In genomic region chr12:124369055-124369900, GRCh38 we compare ENCODE assay signal across 1 cellular context.
A peak's percentile ranks its signal among the peaks of the same experiment; 100 is the strongest.
TF ChIP-seq lines count a peak whose summit lies in the region.

No MANE protein-coding gene starts in this region.

TF ChIP-seq in HepG2, 621 proteins besides CTCF, POLR2A, EP300 and RAD21 (continued from another document and continues in another):
- no peak for TF ChIP-seq MLLT10 (CRISPR knock-in tag; IDR thresholded peaks at IDR 0.05)
- no peak for TF ChIP-seq ZNF225 (CRISPR knock-in tag; IDR thresholded peaks at IDR 0.05)
- no peak for TF ChIP-seq RBM39 (IDR thresholded peaks at IDR 0.05; ENCODE audit: low read depth, low read length, poor library complexity, severe bottlenecking)
- TF ChIP-seq HOXD1 (CRISPR knock-in tag; IDR thresholded peaks at IDR 0.05), result peak; percentile 90; the same call in 1 of the 2 replicates
- 0 out of 2 replicates have a peak, but pooled peaks have one; percentile 39 for TF ChIP-seq LCORL (IDR thresholded peaks at IDR 0.05)
- TF ChIP-seq LCORL (CRISPR knock-in tag; IDR thresholded peaks at IDR 0.05), result peak; percentile 100
- no peak for TF ChIP-seq ZNF143 (CRISPR knock-in tag; IDR thresholded peaks at IDR 0.05)
- no peak for TF ChIP-seq PAWR (CRISPR knock-in tag; IDR thresholded peaks at IDR 0.05; ENCODE audit: borderline replicate concordance)
- no peak for TF ChIP-seq PHF5A (CRISPR knock-in tag; IDR thresholded peaks at IDR 0.05; ENCODE audit: low read depth, unreplicated experiment)
- no peak for TF ChIP-seq ZNF614 (CRISPR knock-in tag; IDR thresholded peaks at IDR 0.05; ENCODE audit: borderline replicate concordance)
- TF ChIP-seq ZNF496 (CRISPR knock-in tag; IDR thresholded peaks at IDR 0.05; ENCODE audit: insufficient replicate concordance), result no peak
- 0 out of 2 replicates have a peak, but pooled peaks have one; percentile 34 for TF ChIP-seq ZNF879 (CRISPR knock-in tag; IDR thresholded peaks at IDR 0.05)
- TF ChIP-seq KLF12 (CRISPR knock-in tag; IDR thresholded peaks at IDR 0.05; ENCODE audit: borderline replicate concordance), result peak; percentile 97; the same call in 1 of the 2 replicates
- no peak for TF ChIP-seq NKX3-1 (CRISPR knock-in tag; IDR thresholded peaks at IDR 0.05)
- no peak for TF ChIP-seq ZNF407 (CRISPR knock-in tag; IDR thresholded peaks at IDR 0.05; ENCODE audit: not compliant biosample characterization)
- no peak for TF ChIP-seq SP1 (IDR thresholded peaks at IDR 0.05)
- no peak for TF ChIP-seq SP1 (CRISPR knock-in tag; IDR thresholded peaks at IDR 0.05)
- TF ChIP-seq ZNF83 (CRISPR knock-in tag; IDR thresholded peaks at IDR 0.05; ENCODE audit: borderline replicate concordance), result no peak
- TF ChIP-seq TBP (CRISPR knock-in tag; IDR thresholded peaks at IDR 0.05), result no peak
- TF ChIP-seq IRF2 (CRISPR knock-in tag; IDR thresholded peaks at IDR 0.05), result peak; percentile 38; the same call in 1 of the 2 replicates
- TF ChIP-seq ZNF784 (CRISPR knock-in tag; IDR thresholded peaks at IDR 0.05; ENCODE audit: borderline replicate concordance), result no peak
- no peak for TF ChIP-seq DNMT3B (CRISPR knock-in tag; conservative IDR thresholded peaks at IDR 0.05)
- TF ChIP-seq, protein P1, sequence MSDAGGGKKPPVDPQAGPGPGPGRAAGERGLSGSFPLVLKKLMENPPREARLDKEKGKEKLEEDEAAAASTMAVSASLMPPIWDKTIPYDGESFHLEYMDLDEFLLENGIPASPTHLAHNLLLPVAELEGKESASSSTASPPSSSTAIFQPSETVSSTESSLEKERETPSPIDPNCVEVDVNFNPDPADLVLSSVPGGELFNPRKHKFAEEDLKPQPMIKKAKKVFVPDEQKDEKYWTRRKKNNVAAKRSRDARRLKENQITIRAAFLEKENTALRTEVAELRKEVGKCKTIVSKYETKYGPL (CRISPR knock-in tag; IDR thresholded peaks at IDR 0.05), result no peak
- 0 out of 2 replicates have a peak, but pooled peaks have one; percentile 36 for TF ChIP-seq SMAD3 (CRISPR knock-in tag; IDR thresholded peaks at IDR 0.05)
- TF ChIP-seq, protein P2, sequence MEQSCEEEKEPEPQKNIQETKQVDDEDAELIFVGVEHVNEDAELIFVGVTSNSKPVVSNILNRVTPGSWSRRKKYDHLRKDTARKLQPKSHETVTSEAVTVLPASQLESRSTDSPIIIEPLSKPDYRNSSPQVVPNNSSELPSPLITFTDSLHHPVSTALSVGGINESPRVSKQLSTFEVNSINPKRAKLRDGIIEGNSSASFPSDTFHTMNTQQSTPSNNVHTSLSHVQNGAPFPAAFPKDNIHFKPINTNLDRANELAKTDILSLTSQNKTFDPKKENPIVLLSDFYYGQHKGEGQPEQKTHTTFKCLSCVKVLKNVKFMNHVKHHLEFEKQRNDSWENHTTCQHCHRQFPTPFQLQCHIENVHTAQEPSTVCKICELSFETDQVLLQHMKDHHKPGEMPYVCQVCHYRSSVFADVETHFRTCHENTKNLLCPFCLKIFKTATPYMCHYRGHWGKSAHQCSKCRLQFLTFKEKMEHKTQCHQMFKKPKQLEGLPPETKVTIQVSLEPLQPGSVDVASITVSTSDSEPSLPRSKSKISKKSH (CRISPR knock-in tag; IDR thresholded peaks at IDR 0.05; ENCODE audit: borderline replicate concordance), result no peak
- TF ChIP-seq ZNF615 (CRISPR knock-in tag; IDR thresholded peaks at IDR 0.05; ENCODE audit: borderline replicate concordance), result no peak
- 0 out of 2 replicates have a peak, but pooled peaks have one; percentile 25 for TF ChIP-seq ZNF605 (CRISPR knock-in tag; IDR thresholded peaks at IDR 0.05)
- TF ChIP-seq ZSCAN22 (CRISPR knock-in tag; IDR thresholded peaks at IDR 0.05), result no peak
- TF ChIP-seq ZNF713 (CRISPR knock-in tag; IDR thresholded peaks at IDR 0.05), result no peak
- TF ChIP-seq, protein P3, sequence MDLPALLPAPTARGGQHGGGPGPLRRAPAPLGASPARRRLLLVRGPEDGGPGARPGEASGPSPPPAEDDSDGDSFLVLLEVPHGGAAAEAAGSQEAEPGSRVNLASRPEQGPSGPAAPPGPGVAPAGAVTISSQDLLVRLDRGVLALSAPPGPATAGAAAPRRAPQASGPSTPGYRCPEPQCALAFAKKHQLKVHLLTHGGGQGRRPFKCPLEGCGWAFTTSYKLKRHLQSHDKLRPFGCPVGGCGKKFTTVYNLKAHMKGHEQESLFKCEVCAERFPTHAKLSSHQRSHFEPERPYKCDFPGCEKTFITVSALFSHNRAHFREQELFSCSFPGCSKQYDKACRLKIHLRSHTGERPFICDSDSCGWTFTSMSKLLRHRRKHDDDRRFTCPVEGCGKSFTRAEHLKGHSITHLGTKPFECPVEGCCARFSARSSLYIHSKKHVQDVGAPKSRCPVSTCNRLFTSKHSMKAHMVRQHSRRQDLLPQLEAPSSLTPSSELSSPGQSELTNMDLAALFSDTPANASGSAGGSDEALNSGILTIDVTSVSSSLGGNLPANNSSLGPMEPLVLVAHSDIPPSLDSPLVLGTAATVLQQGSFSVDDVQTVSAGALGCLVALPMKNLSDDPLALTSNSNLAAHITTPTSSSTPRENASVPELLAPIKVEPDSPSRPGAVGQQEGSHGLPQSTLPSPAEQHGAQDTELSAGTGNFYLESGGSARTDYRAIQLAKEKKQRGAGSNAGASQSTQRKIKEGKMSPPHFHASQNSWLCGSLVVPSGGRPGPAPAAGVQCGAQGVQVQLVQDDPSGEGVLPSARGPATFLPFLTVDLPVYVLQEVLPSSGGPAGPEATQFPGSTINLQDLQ (CRISPR knock-in tag; IDR thresholded peaks at IDR 0.05), result no peak
- no peak for TF ChIP-seq MTERF4 (CRISPR knock-in tag; IDR thresholded peaks at IDR 0.05)
- TF ChIP-seq ATF3 (CRISPR knock-in tag; IDR thresholded peaks at IDR 0.05), result no peak
- peak; percentile 92; the same call in 1 of the 2 replicates for TF ChIP-seq SPEN (CRISPR knock-in tag; IDR thresholded peaks at IDR 0.05; ENCODE audit: low read depth)
- no peak for TF ChIP-seq CC2D1A (CRISPR knock-in tag; IDR thresholded peaks at IDR 0.05)
- peak; percentile 50; the same call in 1 of the 2 replicates for TF ChIP-seq FOXA3 (CRISPR knock-in tag; IDR thresholded peaks at IDR 0.05)
- no peak for TF ChIP-seq POLR2AphosphoS5 (IDR thresholded peaks at IDR 0.05; ENCODE audit: low read depth, low read length)
- TF ChIP-seq ZBTB21 (CRISPR knock-in tag; IDR thresholded peaks at IDR 0.05), result no peak
- no peak for TF ChIP-seq CCDC6 (CRISPR knock-in tag; IDR thresholded peaks at IDR 0.05)
- peak; percentile 28 for TF ChIP-seq STAG1 (CRISPR knock-in tag; IDR thresholded peaks at IDR 0.05)
- TF ChIP-seq AGO2 (optimal IDR thresholded peaks at IDR 0.05; ENCODE audit: low read depth, low read length), result peak; percentile 76
- peak; percentile 61; the same call in 1 of the 2 replicates for TF ChIP-seq ZNF451 (CRISPR knock-in tag; IDR thresholded peaks at IDR 0.05)
- TF ChIP-seq KLF13 (CRISPR knock-in tag; IDR thresholded peaks at IDR 0.05), result no peak
- peak; percentile 97 for TF ChIP-seq HNRNPL (IDR thresholded peaks at IDR 0.05; ENCODE audit: low read depth, low read length)
- TF ChIP-seq AHR (CRISPR knock-in tag; IDR thresholded peaks at IDR 0.05), result no peak
- TF ChIP-seq USF2 (IDR thresholded peaks at IDR 0.05; ENCODE audit: low read depth, low read length), result no peak
- no peak for TF ChIP-seq USF2 (CRISPR knock-in tag; IDR thresholded peaks at IDR 0.05; ENCODE audit: borderline replicate concordance)
- TF ChIP-seq, protein P4, sequence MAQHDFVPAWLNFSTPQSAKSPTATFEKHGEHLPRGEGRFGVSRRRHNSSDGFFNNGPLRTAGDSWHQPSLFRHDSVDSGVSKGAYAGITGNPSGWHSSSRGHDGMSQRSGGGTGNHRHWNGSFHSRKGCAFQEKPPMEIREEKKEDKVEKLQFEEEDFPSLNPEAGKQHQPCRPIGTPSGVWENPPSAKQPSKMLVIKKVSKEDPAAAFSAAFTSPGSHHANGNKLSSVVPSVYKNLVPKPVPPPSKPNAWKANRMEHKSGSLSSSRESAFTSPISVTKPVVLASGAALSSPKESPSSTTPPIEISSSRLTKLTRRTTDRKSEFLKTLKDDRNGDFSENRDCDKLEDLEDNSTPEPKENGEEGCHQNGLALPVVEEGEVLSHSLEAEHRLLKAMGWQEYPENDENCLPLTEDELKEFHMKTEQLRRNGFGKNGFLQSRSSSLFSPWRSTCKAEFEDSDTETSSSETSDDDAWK (CRISPR knock-in tag; IDR thresholded peaks at IDR 0.05), result no peak
- TF ChIP-seq RFXANK (CRISPR knock-in tag; IDR thresholded peaks at IDR 0.05), result no peak
- TF ChIP-seq SYNCRIP (IDR thresholded peaks at IDR 0.05; ENCODE audit: insufficient read depth, low read depth, low read length), result no peak
- peak; percentile 67; the same call in 1 of the 2 replicates for TF ChIP-seq ZMAT3 (CRISPR knock-in tag; conservative IDR thresholded peaks at IDR 0.05)
- peak; percentile 2; the same call in 1 of the 2 replicates for TF ChIP-seq ZNF777 (CRISPR knock-in tag; IDR thresholded peaks at IDR 0.05)
- TF ChIP-seq SIX1 (CRISPR knock-in tag; IDR thresholded peaks at IDR 0.05; ENCODE audit: borderline replicate concordance), result no peak
- TF ChIP-seq FOXM1 (CRISPR knock-in tag; IDR thresholded peaks at IDR 0.05), result no peak
